ENCODE assay signal across 1 cellular context in genomic region chrX:71532078-71532752, GRCh38.
TF ChIP-seq lines count a peak whose summit lies in the region.

No MANE protein-coding gene starts in this region.

TF ChIP-seq in K562, 482 proteins besides CTCF, POLR2A, EP300 and RAD21 (continued from another document and continues in another):
- TF ChIP-seq E2F8 (IDR thresholded peaks at IDR 0.05; ENCODE audit: low read depth, partially characterized antibody) (no peak), ARID4B (CRISPR knock-in tag; IDR thresholded peaks at IDR 0.05) (no peak), CBX5 (IDR thresholded peaks at IDR 0.05; ENCODE audit: borderline replicate concordance, low read depth) (no peak), ZNF586 (CRISPR knock-in tag; conservative IDR thresholded peaks at IDR 0.05) (no peak), HMBOX1 (IDR thresholded peaks at IDR 0.05) (no peak; the same call in 1 of the 2 replicates), E2F5 (CRISPR knock-in tag; IDR thresholded peaks at IDR 0.05) (no peak), NFIX (CRISPR knock-in tag; IDR thresholded peaks at IDR 0.05; ENCODE audit: low read depth) (no peak), RFX1 (IDR thresholded peaks at IDR 0.05) (no peak), POLR3A (IDR thresholded peaks at IDR 0.05; ENCODE audit: borderline replicate concordance, extremely low read depth, insufficient read depth, insufficient read length) (no peak), CHD1 (IDR thresholded peaks at IDR 0.05; ENCODE audit: low read length) (no peak), IRF2 (CRISPR knock-in tag; IDR thresholded peaks at IDR 0.05) (no peak), RFX5 (IDR thresholded peaks at IDR 0.05; ENCODE audit: low read depth, low read length) (no peak), SPI1 (IDR thresholded peaks at IDR 0.05; ENCODE audit: borderline replicate concordance, low read depth, low read length) (no peak), C11orf30 (IDR thresholded peaks at IDR 0.05; ENCODE audit: low read depth) (peak; percentile 2; the same call in 1 of the 2 replicates), ZNF444 (CRISPR knock-in tag; IDR thresholded peaks at IDR 0.05) (no peak), MYNN (IDR thresholded peaks at IDR 0.05) (no peak), MYNN (CRISPR knock-in tag; IDR thresholded peaks at IDR 0.05) (no peak), CEBPZ (IDR thresholded peaks at IDR 0.05; ENCODE audit: borderline replicate concordance, low read depth, low read length) (no peak), CREB3L1 (IDR thresholded peaks at IDR 0.05; ENCODE audit: borderline replicate concordance, low read depth) (no peak), HDAC6 (IDR thresholded peaks at IDR 0.05; ENCODE audit: low read depth, low read length) (no peak), NCOA6 (IDR thresholded peaks at IDR 0.05) (no peak), ZBTB1 (CRISPR knock-in tag; IDR thresholded peaks at IDR 0.05; ENCODE audit: borderline replicate concordance, low read depth) (no peak), KDM2B (CRISPR knock-in tag; IDR thresholded peaks at IDR 0.05) (no peak), TRIM28 (IDR thresholded peaks at IDR 0.05) (no peak), CHD7 (IDR thresholded peaks at IDR 0.05; ENCODE audit: low read depth, low read length) (no peak), YBX1 (IDR thresholded peaks at IDR 0.05) (no peak), XRCC5 (IDR thresholded peaks at IDR 0.05; ENCODE audit: low read depth, low read length) (no peak), ATF3 (IDR thresholded peaks at IDR 0.05) (peak; percentile 70), ATF3 (CRISPR knock-in tag; conservative IDR thresholded peaks at IDR 0.05) (no peak)
